Comparison of ENCODE assay signal across 1 cellular context in the genomic region with DNA sequence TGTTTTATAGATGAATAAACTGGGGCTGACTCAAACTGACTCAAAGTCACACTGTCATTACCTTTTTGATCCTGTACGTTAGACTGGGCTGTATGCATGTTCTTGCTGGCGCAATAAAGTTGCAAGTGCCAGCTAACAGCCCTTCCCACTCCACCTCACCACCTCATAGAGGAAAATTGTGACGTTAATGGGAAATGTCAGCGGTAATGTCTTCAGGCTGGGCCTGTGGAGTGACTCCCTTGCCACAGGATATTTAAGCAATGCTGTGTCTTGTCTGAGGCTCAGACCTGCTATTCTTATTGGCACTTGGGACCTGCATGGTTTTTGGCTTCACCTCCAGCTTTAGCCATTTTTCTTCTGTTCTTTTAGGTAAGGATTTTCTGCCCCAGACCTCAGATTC.
TF ChIP-seq lines count a peak whose summit lies in the region.

No MANE protein-coding gene starts in this region.

TF ChIP-seq in GM12878, 131 proteins besides CTCF, POLR2A, EP300 and RAD21 (continued from another document):
- TF ChIP-seq, protein P1, sequence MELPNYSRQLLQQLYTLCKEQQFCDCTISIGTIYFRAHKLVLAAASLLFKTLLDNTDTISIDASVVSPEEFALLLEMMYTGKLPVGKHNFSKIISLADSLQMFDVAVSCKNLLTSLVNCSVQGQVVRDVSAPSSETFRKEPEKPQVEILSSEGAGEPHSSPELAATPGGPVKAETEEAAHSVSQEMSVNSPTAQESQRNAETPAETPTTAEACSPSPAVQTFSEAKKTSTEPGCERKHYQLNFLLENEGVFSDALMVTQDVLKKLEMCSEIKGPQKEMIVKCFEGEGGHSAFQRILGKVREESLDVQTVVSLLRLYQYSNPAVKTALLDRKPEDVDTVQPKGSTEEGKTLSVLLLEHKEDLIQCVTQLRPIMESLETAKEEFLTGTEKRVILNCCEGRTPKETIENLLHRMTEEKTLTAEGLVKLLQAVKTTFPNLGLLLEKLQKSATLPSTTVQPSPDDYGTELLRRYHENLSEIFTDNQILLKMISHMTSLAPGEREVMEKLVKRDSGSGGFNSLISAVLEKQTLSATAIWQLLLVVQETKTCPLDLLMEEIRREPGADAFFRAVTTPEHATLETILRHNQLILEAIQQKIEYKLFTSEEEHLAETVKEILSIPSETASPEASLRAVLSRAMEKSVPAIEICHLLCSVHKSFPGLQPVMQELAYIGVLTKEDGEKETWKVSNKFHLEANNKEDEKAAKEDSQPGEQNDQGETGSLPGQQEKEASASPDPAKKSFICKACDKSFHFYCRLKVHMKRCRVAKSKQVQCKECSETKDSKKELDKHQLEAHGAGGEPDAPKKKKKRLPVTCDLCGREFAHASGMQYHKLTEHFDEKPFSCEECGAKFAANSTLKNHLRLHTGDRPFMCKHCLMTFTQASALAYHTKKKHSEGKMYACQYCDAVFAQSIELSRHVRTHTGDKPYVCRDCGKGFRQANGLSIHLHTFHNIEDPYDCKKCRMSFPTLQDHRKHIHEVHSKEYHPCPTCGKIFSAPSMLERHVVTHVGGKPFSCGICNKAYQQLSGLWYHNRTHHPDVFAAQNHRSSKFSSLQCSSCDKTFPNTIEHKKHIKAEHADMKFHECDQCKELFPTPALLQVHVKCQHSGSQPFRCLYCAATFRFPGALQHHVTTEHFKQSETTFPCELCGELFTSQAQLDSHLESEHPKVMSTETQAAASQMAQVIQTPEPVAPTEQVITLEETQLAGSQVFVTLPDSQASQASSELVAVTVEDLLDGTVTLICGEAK (IDR thresholded peaks at IDR 0.05; ENCODE audit: borderline replicate concordance): peak; percentile 73; the same call in 1 of the 2 replicates
- no peak for TF ChIP-seq GATAD2B (conservative IDR thresholded peaks at IDR 0.05; ENCODE audit: low read depth)
